8 cellular contexts compared by ENCODE assay signal in genomic region chr13:73335226-73335625, GRCh38.
A peak's percentile ranks its signal among the peaks of the same experiment; 100 is the strongest.
DNase-seq lines count a peak whose midpoint lies in the region; ATAC-seq lines count a peak whose summit lies in the region.

No MANE protein-coding gene starts in this region.

- POLR2A ChIA-PET in activated CD4-positive, alpha-beta memory T cell treated with anti-CD3 and anti-CD28 coated beads, Interleukin-2, amount 10 ng/mL, durations not matched to agents 7 days and 5 days (lab: Charles Lee), result no interaction called here

- H3K27ac Mint-ChIP-seq in stimulated activated memory B cell treated with anti-CD40 and anti-IgM and Interleukin-4, amounts not matched to agents 10 μg/mL and 1 μg/mL and 100 μg/mL, for 72 hours, result no peak overlapping the region
- H3K27ac Mint-ChIP-seq in activated CD4-positive, alpha-beta memory T cell treated with anti-CD3 and anti-CD28 coated beads, Interleukin-2, amount 10 ng/mL, durations not matched to agents 7 days and 5 days, result no peak overlapping the region

- H3K4me3 Mint-ChIP-seq in stimulated activated memory B cell treated with anti-CD40 and anti-IgM and Interleukin-4, amounts not matched to agents 10 μg/mL and 1 μg/mL and 100 μg/mL, for 72 hours, result no peak overlapping the region
- no peak overlapping the region for H3K4me3 Mint-ChIP-seq in activated CD4-positive, alpha-beta memory T cell treated with anti-CD3 and anti-CD28 coated beads, Interleukin-2, amount 10 ng/mL, durations not matched to agents 7 days and 5 days

- ATAC-seq in GM21723 (IDR thresholded peaks at IDR 0.05; ENCODE audit: unreplicated experiment), result peak; percentile 51
- ATAC-seq in stimulated activated memory B cell treated with anti-CD40 and anti-IgM and Interleukin-4, amounts not matched to agents 10 μg/mL and 1 μg/mL and 100 μg/mL, for 72 hours, result no peak

- peaks cover 4% of the 10 kb centered on the region for H3K9me3 Mint-ChIP-seq in stimulated activated memory B cell treated with anti-CD40 and anti-IgM and Interleukin-4, amounts not matched to agents 10 μg/mL and 1 μg/mL and 100 μg/mL, for 72 hours
- no peaks in the 10 kb centered on the region for H3K9me3 Mint-ChIP-seq in activated CD4-positive, alpha-beta memory T cell treated with anti-CD3 and anti-CD28 coated beads, Interleukin-2, amount 10 ng/mL, durations not matched to agents 7 days and 5 days

- DNase-seq in GM03348 (ENCODE audit: low spot score), result peak; percentile 57
- DNase-seq in HT1080 (ENCODE audit: low read depth), result peak; percentile 84
- peak; percentile 71 for DNase-seq in foreskin melanocyte
- DNase-seq in NOMO-1 (lab: John Stamatoyannopoulos, UW; ENCODE audit: unreplicated experiment in 2 of 2), result no peak
- DNase-seq in H4 (ENCODE audit: low spot score), result no peak
- DNase-seq in activated CD4-positive, alpha-beta memory T cell treated with anti-CD3 and anti-CD28 coated beads, Interleukin-2, amount 10 ng/mL, durations not matched to agents 7 days and 5 days, result no peak

- CTCF ChIA-PET in activated CD4-positive, alpha-beta memory T cell treated with anti-CD3 and anti-CD28 coated beads, Interleukin-2, amount 10 ng/mL, durations not matched to agents 7 days and 5 days (lab: Charles Lee), result no interaction called here

- H3K36me3 Mint-ChIP-seq in stimulated activated memory B cell treated with anti-CD40 and anti-IgM and Interleukin-4, amounts not matched to agents 10 μg/mL and 1 μg/mL and 100 μg/mL, for 72 hours, result no peaks in the 10 kb centered on the region
- no peaks in the 10 kb centered on the region for H3K36me3 Mint-ChIP-seq in activated CD4-positive, alpha-beta memory T cell treated with anti-CD3 and anti-CD28 coated beads, Interleukin-2, amount 10 ng/mL, durations not matched to agents 7 days and 5 days (ENCODE audit: low read depth)

- H3K4me1 Mint-ChIP-seq in stimulated activated memory B cell treated with anti-CD40 and anti-IgM and Interleukin-4, amounts not matched to agents 10 μg/mL and 1 μg/mL and 100 μg/mL, for 72 hours, result no peaks in the 10 kb centered on the region
- peaks cover 7% of the 10 kb centered on the region for H3K4me1 Mint-ChIP-seq in activated CD4-positive, alpha-beta memory T cell treated with anti-CD3 and anti-CD28 coated beads, Interleukin-2, amount 10 ng/mL, durations not matched to agents 7 days and 5 days

- H3K27me3 Mint-ChIP-seq in stimulated activated memory B cell treated with anti-CD40 and anti-IgM and Interleukin-4, amounts not matched to agents 10 μg/mL and 1 μg/mL and 100 μg/mL, for 72 hours, result no peaks in the 10 kb centered on the region
- peaks cover 2% of the 10 kb centered on the region for H3K27me3 Mint-ChIP-seq in activated CD4-positive, alpha-beta memory T cell treated with anti-CD3 and anti-CD28 coated beads, Interleukin-2, amount 10 ng/mL, durations not matched to agents 7 days and 5 days

Comparison
In these comparisons a context has a peak if more than half of its experiments do, and no peak if none do; other contexts are left out.
1. DNase-seq: peak in GM03348 (single experiment), HT1080 (single experiment) and foreskin melanocyte (single experiment); none in NOMO-1 (0 of 2), H4 (single experiment) and activated CD4-positive, alpha-beta memory T cell treated with anti-CD3 and anti-CD28 coated beads, Interleukin-2, amount 10 ng/mL, durations not matched to agents 7 days and 5 days (single experiment).